18 cellular contexts compared by ENCODE assay signal in the genomic region with DNA sequence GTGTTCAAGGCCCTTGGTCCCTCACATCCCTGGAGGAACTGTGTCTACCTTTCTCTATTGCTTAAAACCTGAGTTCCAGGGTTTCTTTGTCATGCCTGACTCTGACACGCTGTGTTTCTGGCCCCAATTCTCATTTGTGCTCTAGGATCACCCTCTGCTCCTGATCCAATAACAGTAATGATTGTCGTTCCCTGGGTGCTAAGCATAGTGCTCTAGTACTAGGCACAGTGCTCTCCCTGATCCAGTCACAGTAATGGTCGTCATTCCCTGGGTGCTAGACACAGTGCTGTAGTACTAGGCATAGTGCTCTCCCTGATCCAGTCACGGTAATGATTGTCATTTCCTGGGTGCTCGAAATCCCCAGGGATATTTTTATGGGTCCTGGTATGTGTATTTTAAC. TPM values are rescaled to one million over a fixed set of nuclear protein-coding genes. Genes with fewer than 3 reads are reported as not detected.
DNase-seq lines count a peak whose midpoint lies in the region; ATAC-seq and TF ChIP-seq lines count a peak whose summit lies in the region.
"Had no signal": no experiment of that assay in that cellular context is flagged by ENCODE, and none has a peak within 500 bp of the region (broad histone marks: within the 10 kb centered on the region; RNA-seq: fewer than 3 reads in every experiment).

No MANE protein-coding gene starts in this region.

- no peak overlapping the region for H3K4me3 Mint-ChIP-seq in activated T-helper 1 cell treated with anti-CD3 and anti-CD28 coated beads, Interleukin-12 subunit alpha, Interleukin-12 subunit beta, Interleukin-2, Interleukin-4 antibody, amounts not matched to agents 30 ng/mL and 10 ng/mL and 1 ng/mL, durations not matched to agents 14 hours and 24 hours and 36 hours

- H3K27me3 Mint-ChIP-seq in activated T-helper 1 cell treated with anti-CD3 and anti-CD28 coated beads, Interleukin-12 subunit alpha, Interleukin-12 subunit beta, Interleukin-2, Interleukin-4 antibody, amounts not matched to agents 30 ng/mL and 10 ng/mL and 1 ng/mL, durations not matched to agents 14 hours and 24 hours and 36 hours (ENCODE audit: insufficient read depth): no peaks in the 10 kb centered on the region

- peak overlapping the region in 8 of 11 experiments; percentile 15 to 58 (median 45); a peak in 12 of 22 replicates for H3K27ac ChIP-seq in BLaER1 treated with 17β-estradiol and CSF1 and Interleukin-3, amounts not matched to agents 10 nM and 100 nM
- peak overlapping the region; percentile 31 for H3K27ac ChIP-seq in foreskin keratinocyte
- H3K27ac ChIP-seq: C4-2B, lower lobe of right lung, thyroid gland had no signal

- DNase-seq in activated T-helper 1 cell treated with anti-CD3 and anti-CD28 coated beads, Interleukin-12 subunit alpha, Interleukin-12 subunit beta, Interleukin-2, Interleukin-4 antibody, amounts not matched to agents 30 ng/mL and 10 ng/mL and 1 ng/mL, durations not matched to agents 14 hours and 24 hours and 36 hours (ENCODE audit: low spot score): no peak
- DNase-seq in foreskin keratinocyte (no peak), erythroblast (lab: John Stamatoyannopoulos, UW) (no peak), iPS-NIHi7 (ENCODE audit: extremely low spot score) (no peak), NCI-H524 (lab: John Stamatoyannopoulos, UW) (no peak), omental fat pad (ENCODE audit: low spot score) (no peak)
- DNase-seq: lower lobe of right lung, NCI-H2029, NCI-H510A treated with DMSO at 0.1 percent for 48 hours, right cardiac atrium, thyroid gland had no signal

- H3K9me3 Mint-ChIP-seq in activated T-helper 1 cell treated with anti-CD3 and anti-CD28 coated beads, Interleukin-12 subunit alpha, Interleukin-12 subunit beta, Interleukin-2, Interleukin-4 antibody, amounts not matched to agents 30 ng/mL and 10 ng/mL and 1 ng/mL, durations not matched to agents 14 hours and 24 hours and 36 hours: peaks cover 11% of the 10 kb centered on the region

- H3K27ac Mint-ChIP-seq in activated T-helper 1 cell treated with anti-CD3 and anti-CD28 coated beads, Interleukin-12 subunit alpha, Interleukin-12 subunit beta, Interleukin-2, Interleukin-4 antibody, amounts not matched to agents 30 ng/mL and 10 ng/mL and 1 ng/mL, durations not matched to agents 14 hours and 24 hours and 36 hours: peak overlapping the region; percentile 71

- H3K9ac ChIP-seq in BLaER1 treated with 17β-estradiol and CSF1 and Interleukin-3, amounts not matched to agents 10 nM and 100 nM: no peak overlapping the region; a peak in 1 of 22 replicates

- no peak overlapping the region for H3K4me3 ChIP-seq in BLaER1 treated with 17β-estradiol and CSF1 and Interleukin-3, amounts not matched to agents 10 nM and 100 nM
- H3K4me3 ChIP-seq: lower lobe of right lung, thyroid gland had no signal

- H3K36me3 Mint-ChIP-seq in activated T-helper 1 cell treated with anti-CD3 and anti-CD28 coated beads, Interleukin-12 subunit alpha, Interleukin-12 subunit beta, Interleukin-2, Interleukin-4 antibody, amounts not matched to agents 30 ng/mL and 10 ng/mL and 1 ng/mL, durations not matched to agents 14 hours and 24 hours and 36 hours (ENCODE audit: low read depth): peaks cover 15% of the 10 kb centered on the region

- no peaks in the 10 kb centered on the region for H4K20me1 ChIP-seq in BLaER1 treated with 17β-estradiol and CSF1 and Interleukin-3, amounts not matched to agents 10 nM and 100 nM

- intact Hi-C loops in activated T-helper 1 cell treated with anti-CD3 and anti-CD28 coated beads, Interleukin-12 subunit alpha, Interleukin-12 subunit beta, Interleukin-2, Interleukin-4 antibody, amounts not matched to agents 30 ng/mL and 10 ng/mL and 1 ng/mL, durations not matched to agents 14 hours and 24 hours and 36 hours (cut with micrococcal nuclease): loop anchor here (5.0 kb wide), 1 partner anchor 36 kb away; no protein-coding TSS in a partner anchor

- no peaks in the 10 kb centered on the region for H3K27me3 ChIP-seq in BLaER1 treated with 17β-estradiol and CSF1 and Interleukin-3, amounts not matched to agents 10 nM and 100 nM
- H3K27me3 ChIP-seq in foreskin keratinocyte: no peaks in the 10 kb centered on the region
- H3K27me3 ChIP-seq: thyroid gland had no signal

- ATAC-seq in GM19023 (IDR thresholded peaks at IDR 0.05; ENCODE audit: unreplicated experiment) (peak; percentile 12), foreskin keratinocyte (no peak), omental fat pad (ENCODE audit: low FRiP score) (no peak)
- ATAC-seq: right cardiac atrium had no signal

- no peaks in the 10 kb centered on the region for H3K36me3 ChIP-seq in BLaER1 treated with 17β-estradiol and CSF1 and Interleukin-3, amounts not matched to agents 10 nM and 100 nM
- H3K36me3 ChIP-seq: lower lobe of right lung, thyroid gland had no signal

- no peak for TF ChIP-seq POLR2A in erythroblast (IDR thresholded peaks at IDR 0.05; ENCODE audit: low read length)

- H3K9me3 ChIP-seq in BLaER1 treated with 17β-estradiol and CSF1 and Interleukin-3, amounts not matched to agents 10 nM and 100 nM (replicated peaks in 1 of 11): peaks cover 7 to 25% (median 11%) of the 10 kb centered on the region in 11 experiments; a peak in 18 of 22 replicates
- H3K9me3 ChIP-seq: lower lobe of right lung, thyroid gland had no signal

- TF ChIP-seq CTCF in foreskin keratinocyte (conservative IDR thresholded peaks at IDR 0.05): no peak
- TF ChIP-seq CTCF in omental fat pad (IDR thresholded peaks at IDR 0.05): no peak

- peaks cover 12 to 29% (median 17%) of the 10 kb centered on the region in 10 experiments for H3K4me1 ChIP-seq in BLaER1 treated with 17β-estradiol and CSF1 and Interleukin-3, amounts not matched to agents 10 nM and 100 nM
- H3K4me1 ChIP-seq in foreskin keratinocyte: peaks cover 6% of the 10 kb centered on the region
- H3K4me1 ChIP-seq: lower lobe of right lung, thyroid gland had no signal

- peaks cover 50% of the 10 kb centered on the region for H3K4me1 Mint-ChIP-seq in activated T-helper 1 cell treated with anti-CD3 and anti-CD28 coated beads, Interleukin-12 subunit alpha, Interleukin-12 subunit beta, Interleukin-2, Interleukin-4 antibody, amounts not matched to agents 30 ng/mL and 10 ng/mL and 1 ng/mL, durations not matched to agents 14 hours and 24 hours and 36 hours (ENCODE audit: low read depth)

- H3K4me2 ChIP-seq in BLaER1 treated with 17β-estradiol and CSF1 and Interleukin-3, amounts not matched to agents 10 nM and 100 nM: peak overlapping the region; percentile 38 to 79 (median 61); a peak in 20 of 22 replicates

RNA-seq across cellular contexts. Expression of gene UCN3, which starts 46.6 kb away (rescaled TPM):
- not detected in 2 replicates for total RNA-seq in activated T-helper 1 cell treated with anti-CD3 and anti-CD28 coated beads, Interleukin-12 subunit alpha, Interleukin-12 subunit beta, Interleukin-2, Interleukin-4 antibody, amounts not matched to agents 30 ng/mL and 10 ng/mL and 1 ng/mL, durations not matched to agents 14 hours and 24 hours and 36 hours
- total RNA-seq in foreskin keratinocyte (not detected in 2 replicates), omental fat pad (not detected)
- polyA plus RNA-seq in foreskin keratinocyte: not detected in 2 replicates
- total RNA-seq: glomerular endothelial cell, HT1080, M059J, right cardiac atrium, thyroid gland had no signal
- polyA plus RNA-seq: neural cell, right cardiac atrium had no signal
